1 cellular context compared by ENCODE assay signal in the genomic region with DNA sequence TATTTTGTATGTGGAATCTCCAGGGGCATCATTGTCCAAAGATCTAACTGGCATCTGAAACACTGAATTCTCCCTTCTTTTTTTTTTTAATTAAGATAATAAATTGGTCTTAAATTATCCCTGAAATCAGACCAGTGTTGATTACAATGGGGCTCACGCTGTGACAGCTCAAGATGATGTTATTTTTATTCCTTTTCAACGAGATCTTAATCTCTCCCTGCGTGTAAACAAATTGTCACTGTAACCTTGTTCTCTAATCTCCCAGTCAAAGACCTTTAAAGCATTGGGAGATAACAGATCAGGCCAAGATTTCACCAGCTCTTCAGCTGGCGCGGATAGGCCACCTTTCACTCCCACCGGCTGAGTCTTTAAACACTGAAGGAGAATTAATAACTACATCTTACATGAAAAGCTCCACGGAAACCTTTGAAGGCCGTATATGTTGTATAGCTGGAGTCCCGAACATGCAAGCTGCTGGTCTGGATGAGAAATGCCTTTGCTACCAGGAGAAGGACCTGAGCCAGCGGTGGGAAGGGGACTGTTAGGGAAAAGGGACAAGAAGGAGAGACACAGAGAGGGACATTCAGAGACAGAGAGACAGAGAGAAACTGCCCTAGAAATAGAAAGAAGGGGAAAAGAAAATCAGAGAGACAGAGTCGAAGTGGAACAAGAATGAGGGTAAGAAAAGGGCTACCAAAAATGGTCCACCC.
TF ChIP-seq lines count a peak whose summit lies in the region.

No MANE protein-coding gene starts in this region.

TF ChIP-seq in H1, 55 proteins besides CTCF, POLR2A, EP300 and RAD21 (continued from another document):
- TF ChIP-seq, protein P1, sequence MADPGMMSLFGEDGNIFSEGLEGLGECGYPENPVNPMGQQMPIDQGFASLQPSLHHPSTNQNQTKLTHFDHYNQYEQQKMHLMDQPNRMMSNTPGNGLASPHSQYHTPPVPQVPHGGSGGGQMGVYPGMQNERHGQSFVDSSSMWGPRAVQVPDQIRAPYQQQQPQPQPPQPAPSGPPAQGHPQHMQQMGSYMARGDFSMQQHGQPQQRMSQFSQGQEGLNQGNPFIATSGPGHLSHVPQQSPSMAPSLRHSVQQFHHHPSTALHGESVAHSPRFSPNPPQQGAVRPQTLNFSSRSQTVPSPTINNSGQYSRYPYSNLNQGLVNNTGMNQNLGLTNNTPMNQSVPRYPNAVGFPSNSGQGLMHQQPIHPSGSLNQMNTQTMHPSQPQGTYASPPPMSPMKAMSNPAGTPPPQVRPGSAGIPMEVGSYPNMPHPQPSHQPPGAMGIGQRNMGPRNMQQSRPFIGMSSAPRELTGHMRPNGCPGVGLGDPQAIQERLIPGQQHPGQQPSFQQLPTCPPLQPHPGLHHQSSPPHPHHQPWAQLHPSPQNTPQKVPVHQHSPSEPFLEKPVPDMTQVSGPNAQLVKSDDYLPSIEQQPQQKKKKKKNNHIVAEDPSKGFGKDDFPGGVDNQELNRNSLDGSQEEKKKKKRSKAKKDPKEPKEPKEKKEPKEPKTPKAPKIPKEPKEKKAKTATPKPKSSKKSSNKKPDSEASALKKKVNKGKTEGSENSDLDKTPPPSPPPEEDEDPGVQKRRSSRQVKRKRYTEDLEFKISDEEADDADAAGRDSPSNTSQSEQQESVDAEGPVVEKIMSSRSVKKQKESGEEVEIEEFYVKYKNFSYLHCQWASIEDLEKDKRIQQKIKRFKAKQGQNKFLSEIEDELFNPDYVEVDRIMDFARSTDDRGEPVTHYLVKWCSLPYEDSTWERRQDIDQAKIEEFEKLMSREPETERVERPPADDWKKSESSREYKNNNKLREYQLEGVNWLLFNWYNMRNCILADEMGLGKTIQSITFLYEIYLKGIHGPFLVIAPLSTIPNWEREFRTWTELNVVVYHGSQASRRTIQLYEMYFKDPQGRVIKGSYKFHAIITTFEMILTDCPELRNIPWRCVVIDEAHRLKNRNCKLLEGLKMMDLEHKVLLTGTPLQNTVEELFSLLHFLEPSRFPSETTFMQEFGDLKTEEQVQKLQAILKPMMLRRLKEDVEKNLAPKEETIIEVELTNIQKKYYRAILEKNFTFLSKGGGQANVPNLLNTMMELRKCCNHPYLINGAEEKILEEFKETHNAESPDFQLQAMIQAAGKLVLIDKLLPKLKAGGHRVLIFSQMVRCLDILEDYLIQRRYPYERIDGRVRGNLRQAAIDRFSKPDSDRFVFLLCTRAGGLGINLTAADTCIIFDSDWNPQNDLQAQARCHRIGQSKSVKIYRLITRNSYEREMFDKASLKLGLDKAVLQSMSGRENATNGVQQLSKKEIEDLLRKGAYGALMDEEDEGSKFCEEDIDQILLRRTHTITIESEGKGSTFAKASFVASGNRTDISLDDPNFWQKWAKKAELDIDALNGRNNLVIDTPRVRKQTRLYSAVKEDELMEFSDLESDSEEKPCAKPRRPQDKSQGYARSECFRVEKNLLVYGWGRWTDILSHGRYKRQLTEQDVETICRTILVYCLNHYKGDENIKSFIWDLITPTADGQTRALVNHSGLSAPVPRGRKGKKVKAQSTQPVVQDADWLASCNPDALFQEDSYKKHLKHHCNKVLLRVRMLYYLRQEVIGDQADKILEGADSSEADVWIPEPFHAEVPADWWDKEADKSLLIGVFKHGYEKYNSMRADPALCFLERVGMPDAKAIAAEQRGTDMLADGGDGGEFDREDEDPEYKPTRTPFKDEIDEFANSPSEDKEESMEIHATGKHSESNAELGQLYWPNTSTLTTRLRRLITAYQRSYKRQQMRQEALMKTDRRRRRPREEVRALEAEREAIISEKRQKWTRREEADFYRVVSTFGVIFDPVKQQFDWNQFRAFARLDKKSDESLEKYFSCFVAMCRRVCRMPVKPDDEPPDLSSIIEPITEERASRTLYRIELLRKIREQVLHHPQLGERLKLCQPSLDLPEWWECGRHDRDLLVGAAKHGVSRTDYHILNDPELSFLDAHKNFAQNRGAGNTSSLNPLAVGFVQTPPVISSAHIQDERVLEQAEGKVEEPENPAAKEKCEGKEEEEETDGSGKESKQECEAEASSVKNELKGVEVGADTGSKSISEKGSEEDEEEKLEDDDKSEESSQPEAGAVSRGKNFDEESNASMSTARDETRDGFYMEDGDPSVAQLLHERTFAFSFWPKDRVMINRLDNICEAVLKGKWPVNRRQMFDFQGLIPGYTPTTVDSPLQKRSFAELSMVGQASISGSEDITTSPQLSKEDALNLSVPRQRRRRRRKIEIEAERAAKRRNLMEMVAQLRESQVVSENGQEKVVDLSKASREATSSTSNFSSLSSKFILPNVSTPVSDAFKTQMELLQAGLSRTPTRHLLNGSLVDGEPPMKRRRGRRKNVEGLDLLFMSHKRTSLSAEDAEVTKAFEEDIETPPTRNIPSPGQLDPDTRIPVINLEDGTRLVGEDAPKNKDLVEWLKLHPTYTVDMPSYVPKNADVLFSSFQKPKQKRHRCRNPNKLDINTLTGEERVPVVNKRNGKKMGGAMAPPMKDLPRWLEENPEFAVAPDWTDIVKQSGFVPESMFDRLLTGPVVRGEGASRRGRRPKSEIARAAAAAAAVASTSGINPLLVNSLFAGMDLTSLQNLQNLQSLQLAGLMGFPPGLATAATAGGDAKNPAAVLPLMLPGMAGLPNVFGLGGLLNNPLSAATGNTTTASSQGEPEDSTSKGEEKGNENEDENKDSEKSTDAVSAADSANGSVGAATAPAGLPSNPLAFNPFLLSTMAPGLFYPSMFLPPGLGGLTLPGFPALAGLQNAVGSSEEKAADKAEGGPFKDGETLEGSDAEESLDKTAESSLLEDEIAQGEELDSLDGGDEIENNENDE (IDR thresholded peaks at IDR 0.05; ENCODE audit: insufficient replicate concordance, low read length) = no peak
- TF ChIP-seq SAP30 (IDR thresholded peaks at IDR 0.05; ENCODE audit: insufficient read depth, insufficient replicate concordance, low read length) (no peak), BACH1 (IDR thresholded peaks at IDR 0.05; ENCODE audit: low read length) (no peak)
